In the genomic region with DNA sequence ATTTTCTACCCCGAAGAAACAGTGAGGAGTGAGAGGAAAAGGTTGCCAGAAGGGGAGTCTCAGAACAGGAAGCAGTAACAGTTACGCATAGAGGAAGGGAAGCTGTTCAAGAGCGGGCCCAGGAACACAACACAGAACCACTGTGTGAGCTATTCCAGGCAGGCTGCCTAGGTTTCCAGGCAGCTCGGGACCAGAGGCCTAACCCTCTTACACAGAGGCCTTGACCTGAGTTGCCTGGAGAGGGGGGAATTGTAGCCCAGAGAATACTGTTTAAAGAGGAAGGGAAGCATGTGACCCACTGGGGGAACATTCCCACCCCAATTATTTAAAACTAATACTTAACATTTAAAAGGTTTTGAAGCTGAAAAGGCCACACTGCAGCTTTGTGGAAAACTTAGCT, we compare ENCODE assay signal across 6 cellular contexts.
"Had no signal": no experiment of that assay in that cellular context is flagged by ENCODE, and none has a peak within 500 bp of the region (broad histone marks: within the 10 kb centered on the region; RNA-seq: fewer than 3 reads in every experiment).

No MANE protein-coding gene starts in this region.

- H3K4me3 Mint-ChIP-seq: HFFc6, IgD-negative memory B cell had no signal

- H3K27me3 Mint-ChIP-seq: IgD-negative memory B cell had no signal

- H3K4me1 Mint-ChIP-seq: IgD-negative memory B cell had no signal

- DNase-seq: GM23248, GOT3, H7, HFFc6 had no signal

- H3K27ac ChIP-seq: GM23248, HL-60 had no signal

- H3K36me3 Mint-ChIP-seq: IgD-negative memory B cell had no signal

- H3K27ac Mint-ChIP-seq: HFFc6, IgD-negative memory B cell had no signal
